Comparison of ENCODE assay signal across 24 cellular contexts in genomic region chr4:186216465-186217024, GRCh38. TPM values are rescaled to one million over a fixed set of nuclear protein-coding genes. Genes with fewer than 3 reads are reported as not detected.
A peak's percentile ranks its signal among the peaks of the same experiment; 100 is the strongest.
DNase-seq lines count a peak whose midpoint lies in the region; ATAC-seq and TF ChIP-seq lines count a peak whose summit lies in the region.
"Had no signal": no experiment of that assay in that cellular context is flagged by ENCODE, and none has a peak within 500 bp of the region (broad histone marks: within the 10 kb centered on the region; RNA-seq: fewer than 3 reads in every experiment).

No MANE protein-coding gene starts in this region.

- no peak for ATAC-seq in GM19397 (IDR thresholded peaks at IDR 0.05; ENCODE audit: unreplicated experiment)
- ATAC-seq: HCT116, natural killer cell had no signal

- TF ChIP-seq CTCF in fibroblast of the aortic adventitia (IDR thresholded peaks at IDR 0.05; ENCODE audit: insufficient read depth, low read length) = no peak
- no peak for TF ChIP-seq CTCF in GM10248 (IDR thresholded peaks at IDR 0.05; ENCODE audit: control extremely low read depth, extremely low read depth, low read depth, missing control alignments)
- no peak for TF ChIP-seq CTCF in ascending aorta (IDR thresholded peaks at IDR 0.05)

- no peak for TF ChIP-seq EP300 in Ishikawa (IDR thresholded peaks at IDR 0.05; ENCODE audit: borderline replicate concordance)

- no peaks in the 10 kb centered on the region for H3K36me3 ChIP-seq in ascending aorta
- H3K36me3 ChIP-seq: upper lobe of left lung had no signal

- intact Hi-C loops in ascending aorta (cut with DNase I) = no loop called here

- no peak for TF ChIP-seq RAD21 in Ishikawa (IDR thresholded peaks at IDR 0.05; ENCODE audit: low read depth)

- DNase-seq in EH (ENCODE audit: low read depth) = peak; percentile 4
- peak; percentile 76 to 89 for DNase-seq in NCI-H524 (lab: John Stamatoyannopoulos, UW)
- peak; percentile 16 for DNase-seq in fibroblast of the aortic adventitia (ENCODE audit: low read depth)
- no peak for DNase-seq in stimulated activated CD4-positive, alpha-beta T cell treated with anti-CD3 and anti-CD28 coated beads, Interleukin-1b, Interleukin-23, amount 100 ng/mL, for 48 hours
- no peak for DNase-seq in GM10248 (ENCODE audit: extremely low spot score)
- DNase-seq in ascending aorta (ENCODE audit: low spot score in 2 of 2) = no peak
- DNase-seq: activated CD4-positive, CD25-positive, alpha-beta regulatory T cell treated with anti-CD3 and anti-CD28 coated beads, Interleukin-2, amount 50 U/mL, for 72 hours; COR-L47; foreskin melanocyte; mesendoderm; MM.1S; natural killer cell; posterior cingulate gyrus; RPMI8226; stimulated activated CD4-positive, alpha-beta T cell treated with anti-CD3 and anti-CD28 coated beads, Interleukin-2, amount 100 ng/mL, for 48 hours; stomach; upper lobe of left lung had no signal

- no peaks in the 10 kb centered on the region for H3K9me3 ChIP-seq in ascending aorta
- H3K9me3 ChIP-seq: stomach, upper lobe of left lung had no signal

- H3K4me1 ChIP-seq in ascending aorta = no peaks in the 10 kb centered on the region
- H3K4me1 ChIP-seq: stomach, upper lobe of left lung had no signal

- CTCF ChIA-PET in GM10248 (lab: Yijun Ruan, JAX) = no interaction called here

- POLR2A ChIA-PET in GM10248 (lab: Yijun Ruan, JAX) = no interaction called here

- H3K4me3 ChIP-seq in fibroblast of the aortic adventitia (ENCODE audit: low read depth, low read length) = no peak overlapping the region
- H3K4me3 ChIP-seq in ascending aorta = no peak overlapping the region
- H3K4me3 ChIP-seq: skin epidermis, stomach, upper lobe of left lung had no signal

- no peaks in the 10 kb centered on the region for H3K27me3 ChIP-seq in ascending aorta
- H3K27me3 ChIP-seq: stomach, upper lobe of left lung had no signal

- H3K27ac ChIP-seq in ascending aorta = no peak overlapping the region
- H3K27ac ChIP-seq: skin epidermis, stomach, upper lobe of left lung had no signal

TF ChIP-seq in Ishikawa, 13 proteins besides CTCF, POLR2A, EP300 and RAD21:
- no peak for TF ChIP-seq TCF12 (IDR thresholded peaks at IDR 0.05; ENCODE audit: low read depth)
- TF ChIP-seq YY1 (IDR thresholded peaks at IDR 0.05; ENCODE audit: low read depth) = no peak
- TF ChIP-seq FOXM1 (IDR thresholded peaks at IDR 0.05; ENCODE audit: borderline replicate concordance, low read depth) = no peak
- peak; percentile 55; the same call in 1 of the 2 replicates for TF ChIP-seq NFIC (IDR thresholded peaks at IDR 0.05)
TF ChIP-seq in Ishikawa: peak in this region for 1.

RNA-seq across cellular contexts. Expression of gene KLKB1, which starts 10.8 kb away (rescaled TPM):
- total RNA-seq in fibroblast of the aortic adventitia (ENCODE audit: low replicate concordance) (0.18 TPM in 1 of 2 replicates, not detected in the other), ascending aorta (not detected)
- total RNA-seq: activated CD8-positive, alpha-beta memory T cell treated with anti-CD3 and anti-CD28 coated beads for 36 hours; endothelial cell of umbilical vein had no signal

RNA-seq across cellular contexts. Expression of gene CYP4V2, which starts 25.2 kb away (rescaled TPM):
- total RNA-seq in fibroblast of the aortic adventitia (ENCODE audit: low replicate concordance) (40.4 and 76.0 TPM in 2 replicates), ascending aorta (14.3 TPM)

RNA-seq across cellular contexts. Expression of gene F11, which starts 49.4 kb away (rescaled TPM):
- total RNA-seq in fibroblast of the aortic adventitia (ENCODE audit: low replicate concordance) (not detected in 2 replicates), ascending aorta (not detected)
- total RNA-seq: activated CD8-positive, alpha-beta memory T cell treated with anti-CD3 and anti-CD28 coated beads for 36 hours; endothelial cell of umbilical vein; kidney epithelial cell; stomach had no signal

Comparison
In these comparisons a context has a peak if more than half of its experiments do, and no peak if none do; other contexts are left out.
1. DNase-seq: peak in EH (single experiment), NCI-H524 (2 of 2) and fibroblast of the aortic adventitia (single experiment); none in stimulated activated CD4-positive, alpha-beta T cell treated with anti-CD3 and anti-CD28 coated beads, Interleukin-1b, Interleukin-23, amount 100 ng/mL, for 48 hours (single experiment), GM10248 (single experiment) and ascending aorta (0 of 2).